ENCODE assay signal across 2 cellular contexts in genomic region chr12:57334219-57334618, GRCh38.
TF ChIP-seq lines count a peak whose summit lies in the region.

No MANE protein-coding gene starts in this region.

TF ChIP-seq in SK-N-SH, 30 proteins besides CTCF, POLR2A, EP300 and RAD21:
- TF ChIP-seq, protein P1, sequence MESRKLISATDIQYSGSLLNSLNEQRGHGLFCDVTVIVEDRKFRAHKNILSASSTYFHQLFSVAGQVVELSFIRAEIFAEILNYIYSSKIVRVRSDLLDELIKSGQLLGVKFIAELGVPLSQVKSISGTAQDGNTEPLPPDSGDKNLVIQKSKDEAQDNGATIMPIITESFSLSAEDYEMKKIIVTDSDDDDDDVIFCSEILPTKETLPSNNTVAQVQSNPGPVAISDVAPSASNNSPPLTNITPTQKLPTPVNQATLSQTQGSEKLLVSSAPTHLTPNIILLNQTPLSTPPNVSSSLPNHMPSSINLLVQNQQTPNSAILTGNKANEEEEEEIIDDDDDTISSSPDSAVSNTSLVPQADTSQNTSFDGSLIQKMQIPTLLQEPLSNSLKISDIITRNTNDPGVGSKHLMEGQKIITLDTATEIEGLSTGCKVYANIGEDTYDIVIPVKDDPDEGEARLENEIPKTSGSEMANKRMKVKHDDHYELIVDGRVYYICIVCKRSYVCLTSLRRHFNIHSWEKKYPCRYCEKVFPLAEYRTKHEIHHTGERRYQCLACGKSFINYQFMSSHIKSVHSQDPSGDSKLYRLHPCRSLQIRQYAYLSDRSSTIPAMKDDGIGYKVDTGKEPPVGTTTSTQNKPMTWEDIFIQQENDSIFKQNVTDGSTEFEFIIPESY (IDR thresholded peaks at IDR 0.05; ENCODE audit: borderline replicate concordance, low read depth), result no peak
- TF ChIP-seq TCF12 (IDR thresholded peaks at IDR 0.05), result no peak
- TF ChIP-seq RCOR1 (IDR thresholded peaks at IDR 0.05; ENCODE audit: low read length), result no peak
- TF ChIP-seq RFX5 (IDR thresholded peaks at IDR 0.05; ENCODE audit: low read length), result peak; percentile 71; the same call in 1 of the 2 replicates
- TF ChIP-seq JUND (IDR thresholded peaks at IDR 0.05), result no peak
- TF ChIP-seq TEAD4 (IDR thresholded peaks at IDR 0.05; ENCODE audit: borderline replicate concordance, insufficient read depth), result no peak
- no peak for TF ChIP-seq SIN3A (IDR thresholded peaks at IDR 0.05; ENCODE audit: borderline replicate concordance, low read depth, low read length)
- no peak for TF ChIP-seq SMC3 (IDR thresholded peaks at IDR 0.05; ENCODE audit: low read depth, low read length)

TF ChIP-seq in SK-N-SH treated with all-trans-retinoic acid at 6 μM for 48 hours, 23 proteins besides CTCF, POLR2A, EP300 and RAD21 (continued from another document):
- TF ChIP-seq CSRNP3 (CRISPR knock-in tag; IDR thresholded peaks at IDR 0.05) (no peak), SNAI2 (CRISPR knock-in tag; IDR thresholded peaks at IDR 0.05) (no peak), ISL1 (CRISPR knock-in tag; IDR thresholded peaks at IDR 0.05) (no peak), BACH2 (CRISPR knock-in tag; IDR thresholded peaks at IDR 0.05; ENCODE audit: borderline replicate concordance) (no peak)
